ENCODE assay signal across 22 cellular contexts in genomic region chr1:208149213-208149612, GRCh38.
DNase-seq lines count a peak whose midpoint lies in the region; ATAC-seq, FAIRE-seq and TF ChIP-seq lines count a peak whose summit lies in the region.
"Had no signal": no experiment of that assay in that cellular context is flagged by ENCODE, and none has a peak within 500 bp of the region (broad histone marks: within the 10 kb centered on the region; RNA-seq: fewer than 3 reads in every experiment).

No MANE protein-coding gene starts in this region.

- in situ Hi-C loops in HepG2 (cut with HindIII; ENCODE audit: extremely low pct_ligation_motif_present, low pct_unique_long_range_greater_than_20kb): no loop called here

- H3K4me1 Mint-ChIP-seq in naive thymus-derived CD4-positive, alpha-beta T cell: no peaks in the 10 kb centered on the region
- H3K4me1 Mint-ChIP-seq: IgD-negative memory B cell had no signal

- no peak for TF ChIP-seq POLR2A in HepG2 (IDR thresholded peaks at IDR 0.05; ENCODE audit: insufficient read depth in 1 of 2, low read depth in 2 of 2, low read length in 2 of 2)
- TF ChIP-seq POLR2A in right lobe of liver (IDR thresholded peaks at IDR 0.05): no peak

- H3K36me3 Mint-ChIP-seq in naive thymus-derived CD4-positive, alpha-beta T cell: no peaks in the 10 kb centered on the region
- H3K36me3 Mint-ChIP-seq: CD4-positive, alpha-beta memory T cell; IgD-negative memory B cell had no signal

- no peaks in the 10 kb centered on the region for H3K9me3 Mint-ChIP-seq in naive thymus-derived CD4-positive, alpha-beta T cell
- H3K9me3 Mint-ChIP-seq: CD4-positive, alpha-beta memory T cell; H9; IgD-negative memory B cell had no signal

- H2AFZ ChIP-seq in HepG2 (ENCODE audit: low read length): no peak overlapping the region

- H3K79me2 ChIP-seq in HepG2 (ENCODE audit: insufficient read depth, low read length): no peaks in the 10 kb centered on the region

- ATAC-seq in HepG2 (peak; percentile 30; the same call in 2 of the 3 replicates), right lobe of liver (no peak)
- peak; percentile 29 for ATAC-seq in naive thymus-derived CD4-positive, alpha-beta T cell
- ATAC-seq: SK-N-SH treated with all-trans-retinoic acid at 6 μM for 48 hours had no signal

- H3K4me3 ChIP-seq in HepG2 (replicated peaks in 1 of 3; ENCODE audit: insufficient read depth in 1 of 3, low read depth in 2 of 3, low read length in 3 of 3) (no peak overlapping the region), right lobe of liver (no peak overlapping the region), colonic mucosa (no peak overlapping the region)
- no peak overlapping the region for H3K4me3 ChIP-seq in naive thymus-derived CD4-positive, alpha-beta T cell (ENCODE audit: low read length)
- H3K4me3 ChIP-seq: BLaER1 treated with 17β-estradiol and CSF1 and Interleukin-3, amounts not matched to agents 10 nM and 100 nM; Peyer's patch had no signal

- no peak overlapping the region for H3K4me3 Mint-ChIP-seq in naive thymus-derived CD4-positive, alpha-beta T cell
- H3K4me3 Mint-ChIP-seq: CD4-positive, alpha-beta memory T cell; H9; IgD-negative memory B cell had no signal

- POLR2A ChIA-PET in HepG2 (lab: Yijun Ruan, JAX): interaction anchor here (0.9 to 1.4 kb wide), 3 partner anchors 10 to 23 kb away, joined by 4 to 11 read pairs (median 8); no protein-coding TSS in a partner anchor
- POLR2A ChIA-PET in naive thymus-derived CD4-positive, alpha-beta T cell (lab: Charles Lee): no interaction called here

- H3K4me1 ChIP-seq in HepG2 (ENCODE audit: insufficient read depth, low read length) (peaks cover 20% of the 10 kb centered on the region), right lobe of liver (peaks cover 0 to 5% (median 0%) of the 10 kb centered on the region in 4 donors), colonic mucosa (peaks cover 12% of the 10 kb centered on the region)
- H3K4me1 ChIP-seq in naive thymus-derived CD4-positive, alpha-beta T cell (ENCODE audit: control insufficient read depth in 2 of 2, insufficient read depth in 2 of 2, low read length in 2 of 2): no peaks in the 10 kb centered on the region

- H3K27me3 Mint-ChIP-seq in naive thymus-derived CD4-positive, alpha-beta T cell: peaks cover 0 to 2% (median 0%) of the 10 kb centered on the region in 5 donors
- H3K27me3 Mint-ChIP-seq: IgD-negative memory B cell had no signal

- H3K36me3 ChIP-seq in HepG2 (replicated peaks in 1 of 2; ENCODE audit: control insufficient read depth in 1 of 2, insufficient read depth in 2 of 2, low read length in 2 of 2) (no peaks in the 10 kb centered on the region), right lobe of liver (no peaks in the 10 kb centered on the region), colonic mucosa (no peaks in the 10 kb centered on the region)
- H3K36me3 ChIP-seq in naive thymus-derived CD4-positive, alpha-beta T cell (ENCODE audit: control insufficient read depth in 2 of 3, insufficient read depth in 3 of 3, low read length in 3 of 3): no peaks in the 10 kb centered on the region
- H3K36me3 ChIP-seq: BLaER1 treated with 17β-estradiol and CSF1 and Interleukin-3, amounts not matched to agents 10 nM and 100 nM; Peyer's patch had no signal

- peak; percentile 58 for FAIRE-seq in HepG2 (lab: Jason Lieb, UNC)

- DNase-seq in HepG2 (ENCODE audit: low spot score) (no peak), right lobe of liver (no peak), colonic mucosa (no peak), COLO668 (lab: John Stamatoyannopoulos, UW; ENCODE audit: unreplicated experiment) (no peak), foreskin melanocyte (no peak), retina (no peak), HUDEP-2 (lab: John Stamatoyannopoulos, UW; ENCODE audit: unreplicated experiment in 76 of 76) (no peak)
- no peak for DNase-seq in naive thymus-derived CD4-positive, alpha-beta T cell
- DNase-seq: CD4-positive, alpha-beta memory T cell; DND-41; H9; Karpas-422; NCI-H1694; NCI-H2171; NCI-H345; NCI-H524 had no signal

- TF ChIP-seq EP300 in HepG2 (IDR thresholded peaks at IDR 0.05; ENCODE audit: low read depth in 2 of 2, low read length in 2 of 2) (no peak), HepG2 (CRISPR knock-in tag; IDR thresholded peaks at IDR 0.05; ENCODE audit: borderline replicate concordance) (no peak)

- TF ChIP-seq RAD21 in HepG2 (CRISPR knock-in tag; IDR thresholded peaks at IDR 0.05): no peak

- BruUV-seq in HepG2 (replicated peaks; lab: Mats Ljungman, UMichigan): no TSS peak

- H3K4me2 ChIP-seq in HepG2 (ENCODE audit: low read depth, low read length): peak overlapping the region; percentile 62; the same call in 1 of the 2 replicates

- CTCF ChIA-PET in HepG2 (lab: Yijun Ruan, JAX; ENCODE audit: low intra/inter-chr PET ratio, low total read pairs): no interaction called here
- CTCF ChIA-PET in naive thymus-derived CD4-positive, alpha-beta T cell (lab: Charles Lee): no interaction called here

- no peak overlapping the region for H3K27ac ChIP-seq in HepG2 (ENCODE audit: extremely low read length, insufficient read depth, low read length)
- H3K27ac ChIP-seq in right lobe of liver: no peak overlapping the region
- peak overlapping the region; percentile 52 for H3K27ac ChIP-seq in colonic mucosa
- no peak overlapping the region for H3K27ac ChIP-seq in naive thymus-derived CD4-positive, alpha-beta T cell (ENCODE audit: low read depth, low read length)
- H3K27ac ChIP-seq: 22Rv1; BLaER1 treated with 17β-estradiol and CSF1 and Interleukin-3, amounts not matched to agents 10 nM and 100 nM; HL-60 had no signal

- H3K27ac Mint-ChIP-seq in naive thymus-derived CD4-positive, alpha-beta T cell: no peak overlapping the region
- H3K27ac Mint-ChIP-seq: CD4-positive, alpha-beta memory T cell; H9; IgD-negative memory B cell had no signal

- intact Hi-C loops in HepG2 (cut with micrococcal nuclease; ENCODE audit: unreplicated experiment) (no loop called here), right lobe of liver (cut with DNase I) (no loop called here), colonic mucosa (cut with DNase I) (no loop called here)
- intact Hi-C loops in naive thymus-derived CD4-positive, alpha-beta T cell (cut with micrococcal nuclease): no loop called here

- H3K27me3 ChIP-seq in HepG2 (ENCODE audit: control insufficient read depth in 1 of 2, insufficient read depth in 2 of 2, low read length in 2 of 2) (no peaks in the 10 kb centered on the region), right lobe of liver (no peaks in the 10 kb centered on the region), colonic mucosa (no peaks in the 10 kb centered on the region)
- H3K27me3 ChIP-seq in naive thymus-derived CD4-positive, alpha-beta T cell (ENCODE audit: control insufficient read depth in 2 of 2, insufficient read depth in 2 of 2, low read length in 2 of 2): no peaks in the 10 kb centered on the region
- H3K27me3 ChIP-seq: BLaER1 treated with 17β-estradiol and CSF1 and Interleukin-3, amounts not matched to agents 10 nM and 100 nM; Peyer's patch had no signal

- H3K9ac ChIP-seq in HepG2 (ENCODE audit: insufficient read depth, low read depth, low read length): no peak overlapping the region
- peak overlapping the region in 1 of 2 donors; percentile 52 for H3K9ac ChIP-seq in colonic mucosa (ENCODE audit: low read depth in 2 of 2, low read length in 2 of 2)
- H3K9ac ChIP-seq: BLaER1 treated with 17β-estradiol and CSF1 and Interleukin-3, amounts not matched to agents 10 nM and 100 nM had no signal

- H3K9me3 ChIP-seq in HepG2 (ENCODE audit: low read length) (no peaks in the 10 kb centered on the region), right lobe of liver (no peaks in the 10 kb centered on the region), colonic mucosa (no peaks in the 10 kb centered on the region)
- no peaks in the 10 kb centered on the region for H3K9me3 ChIP-seq in naive thymus-derived CD4-positive, alpha-beta T cell (ENCODE audit: control insufficient read depth in 2 of 3, low read length in 3 of 3)
- H3K9me3 ChIP-seq: BLaER1 treated with 17β-estradiol and CSF1 and Interleukin-3, amounts not matched to agents 10 nM and 100 nM; Peyer's patch had no signal

- no peak for TF ChIP-seq CTCF in HepG2 (CRISPR knock-in tag; IDR thresholded peaks at IDR 0.05)
- no peak for TF ChIP-seq CTCF in right lobe of liver (IDR thresholded peaks at IDR 0.05)
- TF ChIP-seq CTCF in colonic mucosa (IDR thresholded peaks at IDR 0.05): no peak

- no peaks in the 10 kb centered on the region for H4K20me1 ChIP-seq in HepG2 (ENCODE audit: insufficient read depth, low read length)
- H4K20me1 ChIP-seq: BLaER1 treated with 17β-estradiol and CSF1 and Interleukin-3, amounts not matched to agents 10 nM and 100 nM had no signal

TF ChIP-seq in HepG2, 621 proteins besides CTCF, POLR2A, EP300 and RAD21 (continues in another document):
- no peak for TF ChIP-seq RBM39 (IDR thresholded peaks at IDR 0.05; ENCODE audit: low read depth, low read length, poor library complexity, severe bottlenecking)
- no peak for TF ChIP-seq ZNF816 (CRISPR knock-in tag; IDR thresholded peaks at IDR 0.05; ENCODE audit: borderline replicate concordance)
- no peak for TF ChIP-seq ZNF253 (CRISPR knock-in tag; IDR thresholded peaks at IDR 0.05; ENCODE audit: borderline replicate concordance)
- no peak for TF ChIP-seq ZNF766 (CRISPR knock-in tag; IDR thresholded peaks at IDR 0.05; ENCODE audit: borderline replicate concordance)
- TF ChIP-seq IRF2 (CRISPR knock-in tag; IDR thresholded peaks at IDR 0.05): no peak
- no peak for TF ChIP-seq NFYC (CRISPR knock-in tag; IDR thresholded peaks at IDR 0.05)
- TF ChIP-seq, protein P1, sequence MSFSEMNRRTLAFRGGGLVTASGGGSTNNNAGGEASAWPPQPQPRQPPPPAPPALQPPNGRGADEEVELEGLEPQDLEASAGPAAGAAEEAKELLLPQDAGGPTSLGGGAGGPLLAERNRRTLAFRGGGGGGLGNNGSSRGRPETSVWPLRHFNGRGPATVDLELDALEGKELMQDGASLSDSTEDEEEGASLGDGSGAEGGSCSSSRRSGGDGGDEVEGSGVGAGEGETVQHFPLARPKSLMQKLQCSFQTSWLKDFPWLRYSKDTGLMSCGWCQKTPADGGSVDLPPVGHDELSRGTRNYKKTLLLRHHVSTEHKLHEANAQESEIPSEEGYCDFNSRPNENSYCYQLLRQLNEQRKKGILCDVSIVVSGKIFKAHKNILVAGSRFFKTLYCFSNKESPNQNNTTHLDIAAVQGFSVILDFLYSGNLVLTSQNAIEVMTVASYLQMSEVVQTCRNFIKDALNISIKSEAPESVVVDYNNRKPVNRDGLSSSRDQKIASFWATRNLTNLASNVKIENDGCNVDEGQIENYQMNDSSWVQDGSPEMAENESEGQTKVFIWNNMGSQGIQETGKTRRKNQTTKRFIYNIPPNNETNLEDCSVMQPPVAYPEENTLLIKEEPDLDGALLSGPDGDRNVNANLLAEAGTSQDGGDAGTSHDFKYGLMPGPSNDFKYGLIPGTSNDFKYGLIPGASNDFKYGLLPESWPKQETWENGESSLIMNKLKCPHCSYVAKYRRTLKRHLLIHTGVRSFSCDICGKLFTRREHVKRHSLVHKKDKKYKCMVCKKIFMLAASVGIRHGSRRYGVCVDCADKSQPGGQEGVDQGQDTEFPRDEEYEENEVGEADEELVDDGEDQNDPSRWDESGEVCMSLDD (CRISPR knock-in tag; IDR thresholded peaks at IDR 0.05; ENCODE audit: borderline replicate concordance): no peak

Comparison
In these comparisons a context has a peak if more than half of its experiments do, and no peak if none do; other contexts are left out.
1. ATAC-seq: peak in HepG2 (single experiment) and naive thymus-derived CD4-positive, alpha-beta T cell (single experiment); none in right lobe of liver (0 of 4).